ENCODE assay signal across 26 cellular contexts in genomic region chr7:155355745-155356144, GRCh38.
"Had no signal": no experiment of that assay in that cellular context is flagged by ENCODE, and none has a peak within 500 bp of the region (broad histone marks: within the 10 kb centered on the region; RNA-seq: fewer than 3 reads in every experiment).

No MANE protein-coding gene starts in this region.

- H3K9me3 ChIP-seq: heart left ventricle, right lobe of liver, stomach, thyroid gland had no signal

- H3K27me3 ChIP-seq: right lobe of liver, thyroid gland had no signal

- H3K36me3 ChIP-seq: heart left ventricle, neural progenitor cell, right lobe of liver, stomach, thyroid gland, WERI-Rb-1 had no signal

- H2AFZ ChIP-seq: neural progenitor cell had no signal

- H3K4me2 ChIP-seq: neural progenitor cell, smooth muscle cell had no signal

- H3K4me1 ChIP-seq: right lobe of liver, stomach, thyroid gland had no signal

- H3K4me1 Mint-ChIP-seq: immature natural killer cell, natural killer cell had no signal

- H3K36me3 Mint-ChIP-seq: natural killer cell, neural progenitor cell had no signal

- H3K9me3 Mint-ChIP-seq: activated T-cell treated with anti-CD3 and anti-CD28 coated beads, Interleukin-2, amount 50 U/mL, for 24 hours; natural killer cell; neural progenitor cell had no signal

- H3K4me3 Mint-ChIP-seq: activated T-cell treated with anti-CD3 and anti-CD28 coated beads, Interleukin-2, amount 50 U/mL, for 24 hours; immature natural killer cell; natural killer cell; neural progenitor cell; stimulated activated naive B cell treated with anti-CD40 and anti-IgM and Interleukin-4, amounts not matched to agents 10 μg/mL and 1 μg/mL and 100 μg/mL, for 72 hours; T-helper 17 cell had no signal

- H3K4me3 ChIP-seq: heart left ventricle, lung, neural progenitor cell, right lobe of liver, smooth muscle cell, stomach, thyroid gland had no signal

- ATAC-seq: activated CD4-positive, CD25-positive, alpha-beta regulatory T cell treated with anti-CD3 and anti-CD28 coated beads, Interleukin-2, amount 50 U/mL, for 24 hours; heart left ventricle; natural killer cell; right lobe of liver; stimulated activated naive B cell treated with anti-CD40 and anti-IgM and Interleukin-4, amounts not matched to agents 10 μg/mL and 1 μg/mL and 100 μg/mL, for 72 hours; T-helper 17 cell had no signal

- DNase-seq: activated CD4-positive, alpha-beta T cell treated with anti-CD3 and anti-CD28 coated beads for 48 hours; activated CD4-positive, alpha-beta T cell treated with anti-CD3 and anti-CD28 coated beads, Interleukin-2, amount 50 U/mL, for 48 hours; activated CD8-positive, alpha-beta memory T cell treated with anti-CD3 and anti-CD28 coated beads for 24 hours; activated gamma-delta T cell; activated naive CD4-positive, alpha-beta T cell treated with anti-CD3 and anti-CD28 coated beads, Interleukin-2, amount 50 U/mL, for 16 hours; activated T-cell treated with anti-CD3 and anti-CD28 coated beads, Interleukin-2, amount 50 U/mL, for 24 hours; amniotic stem cell; central memory CD4-positive, alpha-beta T cell; heart left ventricle; hypothalamus; immature natural killer cell; mesendoderm; natural killer cell; stimulated activated CD4-positive, alpha-beta T cell treated with anti-CD3 and anti-CD28 coated beads, Interleukin-15, amount 100 ng/mL, for 24 hours; stimulated activated CD4-positive, alpha-beta T cell treated with anti-CD3 and anti-CD28 coated beads, Interleukin-2, amount 100 ng/mL, for 24 hours; stimulated activated naive B cell treated with anti-CD40 and anti-IgM and Interleukin-4, amounts not matched to agents 10 μg/mL and 1 μg/mL and 100 μg/mL, for 72 hours; stomach; T-helper 17 cell; T1000; thyroid gland; WERI-Rb-1 had no signal

- H3K27ac Mint-ChIP-seq: activated T-cell treated with anti-CD3 and anti-CD28 coated beads, Interleukin-2, amount 50 U/mL, for 24 hours; immature natural killer cell; natural killer cell; neural progenitor cell; stimulated activated naive B cell treated with anti-CD40 and anti-IgM and Interleukin-4, amounts not matched to agents 10 μg/mL and 1 μg/mL and 100 μg/mL, for 72 hours; T-helper 17 cell had no signal

- H3K27ac ChIP-seq: heart left ventricle, neural progenitor cell, right lobe of liver, stomach, thyroid gland, WERI-Rb-1 had no signal
